In the genomic region with DNA sequence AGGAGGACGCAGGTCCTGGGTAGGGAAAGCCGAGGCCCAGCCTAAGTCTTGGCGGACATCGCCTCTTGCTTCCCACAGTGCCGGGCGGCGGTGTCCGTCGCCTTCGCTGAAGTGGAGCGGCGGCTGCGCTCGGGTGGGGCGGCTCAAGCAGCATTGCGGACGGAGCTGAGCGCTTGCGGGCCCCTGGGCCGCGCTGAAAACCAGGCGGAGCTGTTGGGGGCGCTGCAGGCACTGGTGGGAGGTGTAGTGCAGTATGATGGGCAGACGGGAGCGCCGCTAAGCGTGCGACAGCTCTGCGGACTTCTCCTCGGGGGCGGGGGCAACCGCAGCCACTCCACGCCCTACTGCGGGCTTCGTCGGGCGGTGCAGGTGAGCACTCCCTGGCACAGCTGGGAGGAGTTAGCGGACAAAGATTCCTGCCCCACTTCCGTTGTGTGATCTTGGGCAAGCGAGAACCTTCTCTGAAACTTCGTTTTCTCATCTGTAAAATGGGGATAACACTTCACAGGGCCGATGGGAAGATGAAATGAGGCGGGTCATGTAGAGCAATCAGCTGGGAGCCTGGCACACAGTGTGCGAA, we compare ENCODE assay signal across 1 cellular context.
TF ChIP-seq lines count a peak whose summit lies in the region.

No MANE protein-coding gene starts in this region.

TF ChIP-seq in HEK293, 187 proteins besides CTCF, POLR2A, EP300 and RAD21 (continued from another document and continues in another):
- TF ChIP-seq, protein P1, sequence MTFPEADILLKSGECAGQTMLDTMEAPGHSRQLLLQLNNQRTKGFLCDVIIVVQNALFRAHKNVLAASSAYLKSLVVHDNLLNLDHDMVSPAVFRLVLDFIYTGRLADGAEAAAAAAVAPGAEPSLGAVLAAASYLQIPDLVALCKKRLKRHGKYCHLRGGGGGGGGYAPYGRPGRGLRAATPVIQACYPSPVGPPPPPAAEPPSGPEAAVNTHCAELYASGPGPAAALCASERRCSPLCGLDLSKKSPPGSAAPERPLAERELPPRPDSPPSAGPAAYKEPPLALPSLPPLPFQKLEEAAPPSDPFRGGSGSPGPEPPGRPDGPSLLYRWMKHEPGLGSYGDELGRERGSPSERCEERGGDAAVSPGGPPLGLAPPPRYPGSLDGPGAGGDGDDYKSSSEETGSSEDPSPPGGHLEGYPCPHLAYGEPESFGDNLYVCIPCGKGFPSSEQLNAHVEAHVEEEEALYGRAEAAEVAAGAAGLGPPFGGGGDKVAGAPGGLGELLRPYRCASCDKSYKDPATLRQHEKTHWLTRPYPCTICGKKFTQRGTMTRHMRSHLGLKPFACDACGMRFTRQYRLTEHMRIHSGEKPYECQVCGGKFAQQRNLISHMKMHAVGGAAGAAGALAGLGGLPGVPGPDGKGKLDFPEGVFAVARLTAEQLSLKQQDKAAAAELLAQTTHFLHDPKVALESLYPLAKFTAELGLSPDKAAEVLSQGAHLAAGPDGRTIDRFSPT (tag by site-specific recombination; IDR thresholded peaks at IDR 0.05) = peak; percentile 82
- TF ChIP-seq, protein P2, sequence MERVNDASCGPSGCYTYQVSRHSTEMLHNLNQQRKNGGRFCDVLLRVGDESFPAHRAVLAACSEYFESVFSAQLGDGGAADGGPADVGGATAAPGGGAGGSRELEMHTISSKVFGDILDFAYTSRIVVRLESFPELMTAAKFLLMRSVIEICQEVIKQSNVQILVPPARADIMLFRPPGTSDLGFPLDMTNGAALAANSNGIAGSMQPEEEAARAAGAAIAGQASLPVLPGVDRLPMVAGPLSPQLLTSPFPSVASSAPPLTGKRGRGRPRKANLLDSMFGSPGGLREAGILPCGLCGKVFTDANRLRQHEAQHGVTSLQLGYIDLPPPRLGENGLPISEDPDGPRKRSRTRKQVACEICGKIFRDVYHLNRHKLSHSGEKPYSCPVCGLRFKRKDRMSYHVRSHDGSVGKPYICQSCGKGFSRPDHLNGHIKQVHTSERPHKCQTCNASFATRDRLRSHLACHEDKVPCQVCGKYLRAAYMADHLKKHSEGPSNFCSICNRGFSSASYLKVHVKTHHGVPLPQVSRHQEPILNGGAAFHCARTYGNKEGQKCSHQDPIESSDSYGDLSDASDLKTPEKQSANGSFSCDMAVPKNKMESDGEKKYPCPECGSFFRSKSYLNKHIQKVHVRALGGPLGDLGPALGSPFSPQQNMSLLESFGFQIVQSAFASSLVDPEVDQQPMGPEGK (tag by site-specific recombination; IDR thresholded peaks at IDR 0.05) = peak; percentile 65
- TF ChIP-seq ZNF211 (tag by site-specific recombination; IDR thresholded peaks at IDR 0.05; ENCODE audit: low read depth) = no peak
- TF ChIP-seq FEZF1 (tag by site-specific recombination; IDR thresholded peaks at IDR 0.05) = no peak
- TF ChIP-seq ZSCAN16 (tag by site-specific recombination; IDR thresholded peaks at IDR 0.05) = 0 out of 2 replicates have a peak, but pooled peaks have one; percentile 14
- TF ChIP-seq ZNF404 (tag by site-specific recombination; IDR thresholded peaks at IDR 0.05) = no peak
- no peak for TF ChIP-seq ZNF426 (tag by site-specific recombination; IDR thresholded peaks at IDR 0.05)
- TF ChIP-seq, protein P3, sequence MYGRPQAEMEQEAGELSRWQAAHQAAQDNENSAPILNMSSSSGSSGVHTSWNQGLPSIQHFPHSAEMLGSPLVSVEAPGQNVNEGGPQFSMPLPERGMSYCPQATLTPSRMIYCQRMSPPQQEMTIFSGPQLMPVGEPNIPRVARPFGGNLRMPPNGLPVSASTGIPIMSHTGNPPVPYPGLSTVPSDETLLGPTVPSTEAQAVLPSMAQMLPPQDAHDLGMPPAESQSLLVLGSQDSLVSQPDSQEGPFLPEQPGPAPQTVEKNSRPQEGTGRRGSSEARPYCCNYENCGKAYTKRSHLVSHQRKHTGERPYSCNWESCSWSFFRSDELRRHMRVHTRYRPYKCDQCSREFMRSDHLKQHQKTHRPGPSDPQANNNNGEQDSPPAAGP (tag by site-specific recombination; IDR thresholded peaks at IDR 0.05) = peak; percentile 70
- TF ChIP-seq ZNF600 (tag by site-specific recombination; IDR thresholded peaks at IDR 0.05) = 0 out of 2 replicates have a peak, but pooled peaks have one; percentile 7
- peak; percentile 23 for TF ChIP-seq ZBTB17 (tag by site-specific recombination; IDR thresholded peaks at IDR 0.05)
- peak; percentile 70; the same call in 1 of the 2 replicates for TF ChIP-seq ZFP69B (tag by site-specific recombination; IDR thresholded peaks at IDR 0.05)
- 0 out of 2 replicates have a peak, but pooled peaks have one; percentile 38 for TF ChIP-seq ZNF10 (tag by site-specific recombination; IDR thresholded peaks at IDR 0.05)
- TF ChIP-seq ZNF248 (tag by site-specific recombination; IDR thresholded peaks at IDR 0.05) = no peak
- peak; percentile 65; the same call in 1 of the 2 replicates for TF ChIP-seq ZNF324 (tag by site-specific recombination; IDR thresholded peaks at IDR 0.05)
- TF ChIP-seq ZSCAN30 (tag by site-specific recombination; IDR thresholded peaks at IDR 0.05) = peak; percentile 63; the same call in 1 of the 2 replicates
- TF ChIP-seq, protein P4, sequence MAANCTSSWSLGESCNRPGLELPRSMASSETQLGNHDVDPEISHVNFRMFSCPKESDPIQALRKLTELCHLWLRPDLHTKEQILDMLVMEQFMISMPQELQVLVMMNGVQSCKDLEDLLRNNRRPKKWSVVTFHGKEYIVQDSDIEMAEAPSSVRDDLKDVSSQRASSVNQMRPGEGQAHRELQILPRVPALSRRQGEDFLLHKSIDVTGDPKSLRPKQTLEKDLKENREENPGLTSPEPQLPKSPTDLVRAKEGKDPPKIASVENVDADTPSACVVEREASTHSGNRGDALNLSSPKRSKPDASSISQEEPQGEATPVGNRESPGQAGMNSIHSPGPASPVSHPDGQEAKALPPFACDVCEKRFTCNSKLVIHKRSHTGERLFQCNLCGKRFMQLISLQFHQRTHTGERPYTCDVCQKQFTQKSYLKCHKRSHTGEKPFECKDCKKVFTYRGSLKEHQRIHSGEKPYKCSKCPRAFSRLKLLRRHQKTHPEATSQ (tag by site-specific recombination; IDR thresholded peaks at IDR 0.05) = 0 out of 2 replicates have a peak, but pooled peaks have one; percentile 27
- no peak; the same call in 1 of the 2 replicates for TF ChIP-seq KLF9 (tag by site-specific recombination; IDR thresholded peaks at IDR 0.05; ENCODE audit: low read depth)
- TF ChIP-seq ZNF341 (tag by site-specific recombination; IDR thresholded peaks at IDR 0.05; ENCODE audit: low read depth) = peak; percentile 96
- peak; percentile 66 for TF ChIP-seq SP7 (tag by site-specific recombination; IDR thresholded peaks at IDR 0.05)
- TF ChIP-seq, protein P5, sequence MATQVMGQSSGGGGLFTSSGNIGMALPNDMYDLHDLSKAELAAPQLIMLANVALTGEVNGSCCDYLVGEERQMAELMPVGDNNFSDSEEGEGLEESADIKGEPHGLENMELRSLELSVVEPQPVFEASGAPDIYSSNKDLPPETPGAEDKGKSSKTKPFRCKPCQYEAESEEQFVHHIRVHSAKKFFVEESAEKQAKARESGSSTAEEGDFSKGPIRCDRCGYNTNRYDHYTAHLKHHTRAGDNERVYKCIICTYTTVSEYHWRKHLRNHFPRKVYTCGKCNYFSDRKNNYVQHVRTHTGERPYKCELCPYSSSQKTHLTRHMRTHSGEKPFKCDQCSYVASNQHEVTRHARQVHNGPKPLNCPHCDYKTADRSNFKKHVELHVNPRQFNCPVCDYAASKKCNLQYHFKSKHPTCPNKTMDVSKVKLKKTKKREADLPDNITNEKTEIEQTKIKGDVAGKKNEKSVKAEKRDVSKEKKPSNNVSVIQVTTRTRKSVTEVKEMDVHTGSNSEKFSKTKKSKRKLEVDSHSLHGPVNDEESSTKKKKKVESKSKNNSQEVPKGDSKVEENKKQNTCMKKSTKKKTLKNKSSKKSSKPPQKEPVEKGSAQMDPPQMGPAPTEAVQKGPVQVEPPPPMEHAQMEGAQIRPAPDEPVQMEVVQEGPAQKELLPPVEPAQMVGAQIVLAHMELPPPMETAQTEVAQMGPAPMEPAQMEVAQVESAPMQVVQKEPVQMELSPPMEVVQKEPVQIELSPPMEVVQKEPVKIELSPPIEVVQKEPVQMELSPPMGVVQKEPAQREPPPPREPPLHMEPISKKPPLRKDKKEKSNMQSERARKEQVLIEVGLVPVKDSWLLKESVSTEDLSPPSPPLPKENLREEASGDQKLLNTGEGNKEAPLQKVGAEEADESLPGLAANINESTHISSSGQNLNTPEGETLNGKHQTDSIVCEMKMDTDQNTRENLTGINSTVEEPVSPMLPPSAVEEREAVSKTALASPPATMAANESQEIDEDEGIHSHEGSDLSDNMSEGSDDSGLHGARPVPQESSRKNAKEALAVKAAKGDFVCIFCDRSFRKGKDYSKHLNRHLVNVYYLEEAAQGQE (tag by site-specific recombination; IDR thresholded peaks at IDR 0.05) = no peak
- TF ChIP-seq ZIC2 (tag by site-specific recombination; IDR thresholded peaks at IDR 0.05) = peak; percentile 55
- peak; percentile 89 for TF ChIP-seq ZNF660 (tag by site-specific recombination; IDR thresholded peaks at IDR 0.05)
- peak; percentile 84 for TF ChIP-seq GLIS2 (tag by site-specific recombination; IDR thresholded peaks at IDR 0.05)
- no peak for TF ChIP-seq ZNF391 (tag by site-specific recombination; IDR thresholded peaks at IDR 0.05; ENCODE audit: borderline replicate concordance, low read depth)
- peak; percentile 57 for TF ChIP-seq ZFHX2 (tag by site-specific recombination; conservative IDR thresholded peaks at IDR 0.05)
- TF ChIP-seq ZNF2 (tag by site-specific recombination; IDR thresholded peaks at IDR 0.05) = peak; percentile 99
- peak; percentile 37 for TF ChIP-seq ZNF629 (tag by site-specific recombination; IDR thresholded peaks at IDR 0.05)
- TF ChIP-seq SCRT1 (tag by site-specific recombination; IDR thresholded peaks at IDR 0.05; ENCODE audit: borderline replicate concordance) = no peak
- peak; percentile 80; the same call in 1 of the 2 replicates for TF ChIP-seq ZNF501 (tag by site-specific recombination; IDR thresholded peaks at IDR 0.05)
- peak; percentile 53; the same call in 1 of the 2 replicates for TF ChIP-seq ZNF76 (tag by site-specific recombination; IDR thresholded peaks at IDR 0.05; ENCODE audit: borderline replicate concordance, low read depth)
- peak; percentile 88 for TF ChIP-seq ZNF768 (tag by site-specific recombination; IDR thresholded peaks at IDR 0.05)
- peak; percentile 45 for TF ChIP-seq SP3 (tag by site-specific recombination; IDR thresholded peaks at IDR 0.05)
- no peak for TF ChIP-seq ZNF416 (tag by site-specific recombination; IDR thresholded peaks at IDR 0.05)
- no peak for TF ChIP-seq ZBTB1 (tag by site-specific recombination; IDR thresholded peaks at IDR 0.05)
- TF ChIP-seq EGR2 (tag by site-specific recombination; IDR thresholded peaks at IDR 0.05; ENCODE audit: low read depth) = peak; percentile 32; the same call in 1 of the 2 replicates
- peak; percentile 62 for TF ChIP-seq WT1 (tag by site-specific recombination; IDR thresholded peaks at IDR 0.05)
- 0 out of 2 replicates have a peak, but pooled peaks have one; percentile 44 for TF ChIP-seq KLF7 (tag by site-specific recombination; IDR thresholded peaks at IDR 0.05; ENCODE audit: borderline replicate concordance)
- no peak for TF ChIP-seq ZNF157 (tag by site-specific recombination; IDR thresholded peaks at IDR 0.05)
- TF ChIP-seq ZNF555 (tag by site-specific recombination; conservative IDR thresholded peaks at IDR 0.05) = no peak
- TF ChIP-seq ZXDB (tag by site-specific recombination; IDR thresholded peaks at IDR 0.05) = peak; percentile 71
- TF ChIP-seq, protein P6, sequence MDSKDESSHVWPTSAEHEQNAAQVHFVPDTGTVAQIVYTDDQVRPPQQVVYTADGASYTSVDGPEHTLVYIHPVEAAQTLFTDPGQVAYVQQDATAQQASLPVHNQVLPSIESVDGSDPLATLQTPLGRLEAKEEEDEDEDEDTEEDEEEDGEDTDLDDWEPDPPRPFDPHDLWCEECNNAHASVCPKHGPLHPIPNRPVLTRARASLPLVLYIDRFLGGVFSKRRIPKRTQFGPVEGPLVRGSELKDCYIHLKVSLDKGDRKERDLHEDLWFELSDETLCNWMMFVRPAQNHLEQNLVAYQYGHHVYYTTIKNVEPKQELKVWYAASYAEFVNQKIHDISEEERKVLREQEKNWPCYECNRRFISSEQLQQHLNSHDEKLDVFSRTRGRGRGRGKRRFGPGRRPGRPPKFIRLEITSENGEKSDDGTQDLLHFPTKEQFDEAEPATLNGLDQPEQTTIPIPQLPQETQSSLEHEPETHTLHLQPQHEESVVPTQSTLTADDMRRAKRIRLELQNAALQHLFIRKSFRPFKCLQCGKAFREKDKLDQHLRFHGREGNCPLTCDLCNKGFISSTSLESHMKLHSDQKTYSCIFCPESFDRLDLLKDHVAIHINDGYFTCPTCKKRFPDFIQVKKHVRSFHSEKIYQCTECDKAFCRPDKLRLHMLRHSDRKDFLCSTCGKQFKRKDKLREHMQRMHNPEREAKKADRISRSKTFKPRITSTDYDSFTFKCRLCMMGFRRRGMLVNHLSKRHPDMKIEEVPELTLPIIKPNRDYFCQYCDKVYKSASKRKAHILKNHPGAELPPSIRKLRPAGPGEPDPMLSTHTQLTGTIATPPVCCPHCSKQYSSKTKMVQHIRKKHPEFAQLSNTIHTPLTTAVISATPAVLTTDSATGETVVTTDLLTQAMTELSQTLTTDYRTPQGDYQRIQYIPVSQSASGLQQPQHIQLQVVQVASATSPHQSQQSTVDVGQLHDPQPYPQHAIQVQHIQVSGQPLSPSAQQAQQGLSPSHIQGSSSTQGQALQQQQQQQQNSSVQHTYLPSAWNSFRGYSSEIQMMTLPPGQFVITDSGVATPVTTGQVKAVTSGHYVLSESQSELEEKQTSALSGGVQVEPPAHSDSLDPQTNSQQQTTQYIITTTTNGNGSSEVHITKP (tag by site-specific recombination; IDR thresholded peaks at IDR 0.05) = peak; percentile 46; the same call in 1 of the 2 replicates
- peak; percentile 82 for TF ChIP-seq KLF1 (tag by site-specific recombination; IDR thresholded peaks at IDR 0.05)
- TF ChIP-seq, protein P7, sequence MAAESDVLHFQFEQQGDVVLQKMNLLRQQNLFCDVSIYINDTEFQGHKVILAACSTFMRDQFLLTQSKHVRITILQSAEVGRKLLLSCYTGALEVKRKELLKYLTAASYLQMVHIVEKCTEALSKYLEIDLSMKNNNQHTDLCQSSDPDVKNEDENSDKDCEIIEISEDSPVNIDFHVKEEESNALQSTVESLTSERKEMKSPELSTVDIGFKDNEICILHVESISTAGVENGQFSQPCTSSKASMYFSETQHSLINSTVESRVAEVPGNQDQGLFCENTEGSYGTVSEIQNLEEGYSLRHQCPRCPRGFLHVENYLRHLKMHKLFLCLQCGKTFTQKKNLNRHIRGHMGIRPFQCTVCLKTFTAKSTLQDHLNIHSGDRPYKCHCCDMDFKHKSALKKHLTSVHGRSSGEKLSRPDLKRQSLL (tag by site-specific recombination; IDR thresholded peaks at IDR 0.05) = peak; percentile 96
- TF ChIP-seq GLIS1 (tag by site-specific recombination; IDR thresholded peaks at IDR 0.05) = peak; percentile 53; the same call in 1 of the 2 replicates
- peak; percentile 75 for TF ChIP-seq KLF8 (tag by site-specific recombination; IDR thresholded peaks at IDR 0.05)
